ENCODE assay signal across 9 cellular contexts in the genomic region with DNA sequence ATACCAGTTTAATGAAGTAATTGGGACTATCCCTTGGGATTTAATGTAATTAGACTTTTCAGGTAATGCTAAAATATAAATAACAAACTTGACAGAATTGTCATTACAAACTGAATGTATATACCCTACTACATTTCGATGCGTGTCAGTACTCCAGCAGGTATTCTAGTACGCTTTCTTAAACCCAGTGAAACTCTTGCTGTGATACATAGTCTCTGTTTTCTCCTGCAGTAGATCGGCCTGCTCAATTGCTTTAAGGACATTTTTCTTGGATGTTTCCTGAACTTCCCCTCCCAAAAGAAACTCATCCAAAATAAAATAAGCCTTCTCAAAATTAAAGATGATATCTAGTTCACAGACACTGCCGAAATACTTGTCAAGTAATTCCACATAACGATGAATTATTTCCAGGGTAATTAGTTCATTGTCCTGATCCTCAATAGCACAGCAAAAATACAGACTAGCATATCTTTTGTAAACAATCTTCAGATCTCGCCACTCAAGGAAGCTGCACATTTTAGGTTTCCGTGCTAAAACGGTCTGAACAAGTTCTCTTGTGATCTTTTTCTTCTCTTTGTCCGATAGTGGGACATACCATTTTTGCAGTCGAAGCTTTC. TPM values are rescaled to one million over a fixed set of nuclear protein-coding genes. Genes with fewer than 3 reads are reported as not detected.
DNase-seq lines count a peak whose midpoint lies in the region; ATAC-seq, FAIRE-seq and TF ChIP-seq lines count a peak whose summit lies in the region.
"Not testable (repeated sequence)": the region's sequence is repeated elsewhere in the genome, so short reads cannot be mapped to it uniquely, and the experiment has no call there.
"Had no signal": no experiment of that assay in that cellular context is flagged by ENCODE, and none has a peak within 500 bp of the region (broad histone marks: within the 10 kb centered on the region; RNA-seq: fewer than 3 reads in every experiment).

No MANE protein-coding gene starts in this region.

- H3K4me1 Mint-ChIP-seq in T-cell (peaks cover 8 to 17% (median 11%) of the 10 kb centered on the region in 3 donors), immature natural killer cell (peaks cover 10 to 19% of the 10 kb centered on the region in 2 donors)
- peaks cover 11% of the 10 kb centered on the region for H3K4me1 Mint-ChIP-seq in activated naive CD4-positive, alpha-beta T cell treated with anti-CD3 and anti-CD28 coated beads for 36 hours (ENCODE audit: low read depth)

- peaks cover 38% of the 10 kb centered on the region for H3K4me1 ChIP-seq in ACC112 (ENCODE audit: control insufficient read depth, insufficient read depth, low read length, unreplicated experiment)

- intact Hi-C loops in activated naive CD4-positive, alpha-beta T cell treated with anti-CD3 and anti-CD28 coated beads for 36 hours (cut with micrococcal nuclease) = loop anchor here (10.0 kb wide), 2 partner anchors 207 to 347 kb away; partner anchors contain the start of genes RPS6KB1 and TUBD1
- intact Hi-C loops in dorsolateral prefrontal cortex (cut with DNase I) = loop anchor here (2.0 to 10.0 kb wide), 2 partner anchors 39 to 333 kb away; no protein-coding TSS in a partner anchor

- not testable (repeated sequence) for TF ChIP-seq CTCF in HL-60 (IDR thresholded peaks at IDR 0.05; ENCODE audit: insufficient read depth, low read length); dorsolateral prefrontal cortex (IDR thresholded peaks at IDR 0.05 in 54 of 56, conservative IDR thresholded peaks at IDR 0.05 in 2 of 56; ENCODE audit: low read depth in 1 of 56, partially characterized antibody in 56 of 56)

- H3K79me2 ChIP-seq in ACC112 (ENCODE audit: control insufficient read depth, insufficient read depth, low read length, unreplicated experiment) = not testable (repeated sequence)

- not testable (repeated sequence) for H3K9me3 Mint-ChIP-seq in T-cell; activated naive CD4-positive, alpha-beta T cell treated with anti-CD3 and anti-CD28 coated beads for 36 hours; immature natural killer cell

- H3K36me3 Mint-ChIP-seq in T-cell; activated naive CD4-positive, alpha-beta T cell treated with anti-CD3 and anti-CD28 coated beads for 36 hours (ENCODE audit: low read depth); immature natural killer cell: not testable (repeated sequence)

- H3K27ac ChIP-seq in ACC112 (ENCODE audit: low read depth, low read length) (peak overlapping the region; percentile 75), HL-60 (replicated peaks) (peak overlapping the region; percentile 72), dorsolateral prefrontal cortex (peak overlapping the region in 50 of 59 donors; percentile 0 to 79 (median 54)), skin epidermis (peak overlapping the region in 8 of 21 experiments; percentile 28 to 60 (median 52))

- H3K27me3 ChIP-seq in ACC112 (ENCODE audit: insufficient read depth, low read length); HL-60 (ENCODE audit: insufficient read depth, poor library complexity, severe bottlenecking); dorsolateral prefrontal cortex: not testable (repeated sequence)

- H3K36me3 ChIP-seq in ACC112 (ENCODE audit: insufficient read depth, low read length) = not testable (repeated sequence)

- peak in 3 of 4 experiments; percentile 40 to 56 (median 50) for ATAC-seq in T-cell (replicated peaks in 1 of 4)

- not testable (repeated sequence) for TF ChIP-seq POLR2A in GM12892 (IDR thresholded peaks at IDR 0.05; ENCODE audit: low read depth, low read length)

- POLR2A ChIA-PET in T-cell (lab: Charles Lee) = not testable (repeated sequence)

- peak overlapping the region; percentile 63 for H2AFZ ChIP-seq in ACC112 (ENCODE audit: low read length, unreplicated experiment)

- H3K27ac Mint-ChIP-seq in T-cell (peak overlapping the region in 1 of 2 donors; percentile 74), immature natural killer cell (peak overlapping the region in 2 of 6 donors; percentile 31 to 62)
- H3K27ac Mint-ChIP-seq in activated naive CD4-positive, alpha-beta T cell treated with anti-CD3 and anti-CD28 coated beads for 36 hours = not testable (repeated sequence)

- peak; percentile 77 for FAIRE-seq in GM12892 (lab: Jason Lieb, UNC)

- not testable (repeated sequence) for DNase-seq in GM12892 (ENCODE audit: insufficient read length); HL-60 (ENCODE audit: low read depth in 1 of 2, low spot score in 1 of 2); T-cell; activated naive CD4-positive, alpha-beta T cell treated with anti-CD3 and anti-CD28 coated beads for 36 hours; dorsolateral prefrontal cortex; immature natural killer cell

- CTCF ChIA-PET in T-cell (lab: Charles Lee) = not testable (repeated sequence)
- CTCF ChIA-PET in activated naive CD4-positive, alpha-beta T cell treated with anti-CD3 and anti-CD28 coated beads for 36 hours (lab: Charles Lee) = interaction anchor here (0.6 kb wide), 1 partner anchor 108 kb away, joined by 4 read pairs; no protein-coding TSS in a partner anchor

- peaks cover 30 to 41% of the 10 kb centered on the region in 2 donors for H3K27me3 Mint-ChIP-seq in T-cell
- peaks cover 14% of the 10 kb centered on the region for H3K27me3 Mint-ChIP-seq in activated naive CD4-positive, alpha-beta T cell treated with anti-CD3 and anti-CD28 coated beads for 36 hours (ENCODE audit: low read depth)
- H3K27me3 Mint-ChIP-seq in immature natural killer cell (ENCODE audit: low read depth in 3 of 3) = peaks cover 6 to 14% (median 13%) of the 10 kb centered on the region in 3 donors

- H3K4me3 Mint-ChIP-seq in T-cell (peak overlapping the region; percentile 52 to 67 (median 61)), immature natural killer cell (peak overlapping the region in 4 of 5 donors; percentile 44 to 67 (median 50))
- H3K4me3 Mint-ChIP-seq in activated naive CD4-positive, alpha-beta T cell treated with anti-CD3 and anti-CD28 coated beads for 36 hours = peak overlapping the region; percentile 75

- H3K4me3 ChIP-seq in ACC112 (ENCODE audit: low read depth, low read length) = peak overlapping the region; percentile 68
- peak overlapping the region; percentile 16; the same call in 1 of the 2 replicates for H3K4me3 ChIP-seq in HL-60 (replicated peaks; ENCODE audit: insufficient read depth, low read length)
- H3K4me3 ChIP-seq in dorsolateral prefrontal cortex = peak overlapping the region in 47 of 59 donors; percentile 0 to 55 (median 34)
- H3K4me3 ChIP-seq in skin epidermis = peak overlapping the region in 4 of 7 experiments; percentile 11 to 28 (median 19)

RNA-seq across cellular contexts. Expression of gene HEATR6, which starts 23.4 kb away (rescaled TPM):
- polyA plus RNA-seq in GM12892 (2012; ENCODE audit: missing spikeins) = 7.3 TPM
- total RNA-seq in T-cell = 10 to 100 TPM; 14.3 to 29.1 (median 21.9) TPM
- 10 to 100 TPM; 19.3 to 22.9 TPM for total RNA-seq in activated naive CD4-positive, alpha-beta T cell treated with anti-CD3 and anti-CD28 coated beads for 36 hours
- total RNA-seq in dorsolateral prefrontal cortex = 10 to 100 TPM; 16.1 to 40.4 (median 23.7) TPM
- polyA plus RNA-seq in immature natural killer cell = 10 to 100 TPM in 1 of 3 donors, 1 to 10 TPM in 2; 4.3 to 12.0 (median 9.7) TPM

RNA-seq across cellular contexts. Expression of gene CA4, which starts 47.6 kb away (rescaled TPM):
- not detected for polyA plus RNA-seq in GM12892 (2012; ENCODE audit: missing spikeins)
- total RNA-seq in T-cell (not detected), dorsolateral prefrontal cortex (10 to 100 TPM in 117 of 120 experiments, 1 to 10 TPM in 3; 2.1 to 56.7 (median 22.2) TPM)
- total RNA-seq in activated naive CD4-positive, alpha-beta T cell treated with anti-CD3 and anti-CD28 coated beads for 36 hours = not detected
- polyA plus RNA-seq in immature natural killer cell = not detected
- total RNA-seq: bronchial epithelial cell had no signal

Comparison
In these comparisons a context has a peak if more than half of its experiments do, and no peak if none do; other contexts are left out.
1. H3K4me3 ChIP-seq: peak in every context shown above with its lines; median percentile 68 in ACC112; 34 in dorsolateral prefrontal cortex; 19 in skin epidermis; 16 in HL-60.